In the genomic region with DNA sequence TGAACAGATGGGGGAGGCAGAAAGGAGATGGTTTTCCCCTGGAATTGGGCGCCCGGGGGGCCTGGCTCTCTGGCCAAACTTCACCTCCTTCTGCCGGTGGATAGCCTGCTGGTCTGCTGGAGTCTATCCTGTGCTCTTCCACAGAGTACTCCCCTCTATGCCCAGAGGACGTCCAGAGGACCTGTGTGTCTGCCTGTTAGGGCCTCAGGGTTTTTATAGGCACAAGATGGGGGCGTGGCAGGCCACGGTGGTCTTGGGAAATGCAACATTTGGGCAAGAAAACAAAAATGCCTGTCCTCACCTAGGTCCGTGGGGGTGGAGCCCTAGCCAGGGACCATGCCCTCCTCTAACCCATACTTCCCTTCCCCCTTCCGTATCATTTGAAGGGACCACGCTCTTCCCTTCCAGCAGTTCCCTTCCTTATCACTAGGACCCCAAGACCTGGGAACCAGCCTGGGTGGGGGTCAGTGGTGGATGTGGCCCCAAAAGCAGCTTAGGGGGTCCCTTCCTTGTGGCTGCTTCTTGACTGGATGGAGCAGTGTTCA, we compare ENCODE assay signal across 7 cellular contexts. TPM values are rescaled to one million over a fixed set of nuclear protein-coding genes. Genes with fewer than 3 reads are reported as not detected.
DNase-seq lines count a peak whose midpoint lies in the region; ATAC-seq and TF ChIP-seq lines count a peak whose summit lies in the region.

No MANE protein-coding gene starts in this region.

- H3K27ac Mint-ChIP-seq in WTC11: no peak overlapping the region

- H3K4me3 Mint-ChIP-seq in WTC11: peak overlapping the region; percentile 50

- no peaks in the 10 kb centered on the region for H3K36me3 Mint-ChIP-seq in WTC11

- POLR2A ChIA-PET in WTC11 (lab: Charles Lee): no interaction called here

- intact Hi-C loops in spleen (cut with DNase I; ENCODE audit: low total_unique reads): no loop called here

- CTCF ChIA-PET in WTC11 (lab: Charles Lee): interaction anchor here (0.6 kb wide), 1 partner anchor 604 kb away, joined by 5 read pairs; no protein-coding TSS in a partner anchor

- DNase-seq in WTC11 (ENCODE audit: low spot score): no peak
- DNase-seq in foreskin fibroblast: no peak
- no peak for DNase-seq in spleen
- DNase-seq in occipital lobe (lab: John Stamatoyannopoulos, UW): no peak
- DNase-seq in NCI-H510A (lab: John Stamatoyannopoulos, UW): no peak

- H3K4me3 ChIP-seq in foreskin fibroblast (ENCODE audit: low read depth in 1 of 2, low read length in 2 of 2) (peak overlapping the region; percentile 52 to 67), spleen (peak overlapping the region in 6 of 8 donors; percentile 14 to 67 (median 32))

- H3K9me3 ChIP-seq in spleen: no peaks in the 10 kb centered on the region

- ATAC-seq in GM19452 (IDR thresholded peaks at IDR 0.05; ENCODE audit: unreplicated experiment) (peak; percentile 10), WTC11 (no peak), HG03135 (IDR thresholded peaks at IDR 0.05; ENCODE audit: unreplicated experiment) (no peak)

- H3K27me3 Mint-ChIP-seq in WTC11 (ENCODE audit: low read depth): no peaks in the 10 kb centered on the region

- H3K4me1 Mint-ChIP-seq in WTC11: peaks cover 10% of the 10 kb centered on the region

- H3K27ac ChIP-seq in spleen: peak overlapping the region in 1 of 8 donors; percentile 43

- no peaks in the 10 kb centered on the region for H3K36me3 ChIP-seq in spleen

- no peak for TF ChIP-seq POLR2A in spleen (IDR thresholded peaks at IDR 0.05)

- peaks cover 0 to 5% (median 0%) of the 10 kb centered on the region in 6 donors for H3K4me1 ChIP-seq in spleen

- TF ChIP-seq CTCF in WTC11 (IDR thresholded peaks at IDR 0.05) (no peak), foreskin fibroblast (IDR thresholded peaks at IDR 0.05; ENCODE audit: low read depth, low read length) (no peak), spleen (IDR thresholded peaks at IDR 0.05 in 8 of 11, conservative IDR thresholded peaks at IDR 0.05 in 3 of 11) (no peak)

- no peaks in the 10 kb centered on the region for H3K9me3 Mint-ChIP-seq in WTC11

- 86 to 91% (median 89%) methylated on average over 8 to 9 of the region's 9 CpGs for WGBS in spleen, 5 donors

- H3K27me3 ChIP-seq in spleen (replicated peaks in 1 of 7): no peaks in the 10 kb centered on the region

TF ChIP-seq in WTC11, 78 proteins besides CTCF, POLR2A, EP300 and RAD21:
- TF ChIP-seq GTF2I (CRISPR knock-in tag; conservative IDR thresholded peaks at IDR 0.05) (no peak), ZNF219 (CRISPR knock-in tag; IDR thresholded peaks at IDR 0.05; ENCODE audit: borderline replicate concordance) (no peak), SMAD3 (CRISPR knock-in tag; IDR thresholded peaks at IDR 0.05; ENCODE audit: borderline replicate concordance) (no peak), CREB1 (CRISPR knock-in tag; IDR thresholded peaks at IDR 0.05) (no peak), ZNF425 (CRISPR knock-in tag; conservative IDR thresholded peaks at IDR 0.05) (no peak)
TF ChIP-seq in WTC11: peak in this region for 0.

RNA-seq across cellular contexts. Expression of gene ZNF337, which starts 53.6 kb away (rescaled TPM):
- total RNA-seq in WTC11 (2021): 6.9 to 8.7 TPM (median 8.2 TPM) in 3 replicates
- 10 to 100 TPM; 14.2 to 21.9 (median 16.5) TPM for total RNA-seq in spleen
- polyA plus RNA-seq in spleen: 10 to 100 TPM in 2 of 3 donors, 1 to 10 TPM in 1; 8.7 to 16.6 (median 13.3) TPM
- total RNA-seq in occipital lobe: 28.5 TPM
